ENCODE assay signal across 1 cellular context in genomic region chr4:73665924-73666323, GRCh38. TPM values are rescaled to one million over a fixed set of nuclear protein-coding genes. Genes with fewer than 3 reads are reported as not detected.
"Had no signal": no experiment of that assay in that cellular context is flagged by ENCODE, and none has a peak within 500 bp of the region (broad histone marks: within the 10 kb centered on the region; RNA-seq: fewer than 3 reads in every experiment).

No MANE protein-coding gene starts in this region.

RNA-seq across cellular contexts. Expression of gene RASSF6, which starts 45.7 kb away (rescaled TPM):
- total RNA-seq: glomerular endothelial cell had no signal
